ENCODE assay signal across 8 cellular contexts in genomic region chr9:37390759-37391158, GRCh38. TPM values are rescaled to one million over a fixed set of nuclear protein-coding genes. Genes with fewer than 3 reads are reported as not detected.
DNase-seq lines count a peak whose midpoint lies in the region; ATAC-seq and TF ChIP-seq lines count a peak whose summit lies in the region.

No MANE protein-coding gene starts in this region.

- H3K4me3 ChIP-seq in IMR-90 (ENCODE audit: insufficient read depth, low read depth, low read length) = no peak overlapping the region
- H3K4me3 ChIP-seq in brain microvascular endothelial cell (ENCODE audit: low read depth, low read length) = no peak overlapping the region
- H3K4me3 ChIP-seq in spleen = no peak overlapping the region
- no peak overlapping the region for H3K4me3 ChIP-seq in tibial nerve

- H3K9ac ChIP-seq in IMR-90 (ENCODE audit: low read depth, low read length) = no peak overlapping the region

- H4K91ac ChIP-seq in IMR-90 (ENCODE audit: insufficient read depth, low read depth, low read length) = no peak overlapping the region

- ATAC-seq in GM21786 (IDR thresholded peaks at IDR 0.05; ENCODE audit: unreplicated experiment) (peak; percentile 84), IMR-90 (ENCODE audit: low read depth) (no peak)

- H2AK5ac ChIP-seq in IMR-90 (ENCODE audit: low read depth, low read length) = no peak overlapping the region

- no peak overlapping the region for H4K8ac ChIP-seq in IMR-90 (ENCODE audit: low read depth in 2 of 2, low read length in 2 of 2)

- TF ChIP-seq EP300 in tibial nerve (IDR thresholded peaks at IDR 0.05) = no peak

- H3K9me3 ChIP-seq in IMR-90 (ENCODE audit: control insufficient read depth, insufficient read depth, low read length) = no peaks in the 10 kb centered on the region
- H3K9me3 ChIP-seq in spleen = no peaks in the 10 kb centered on the region
- H3K9me3 ChIP-seq in tibial nerve = no peaks in the 10 kb centered on the region

- TF ChIP-seq RAD21 in IMR-90 (IDR thresholded peaks at IDR 0.05; ENCODE audit: low read length) = peak; percentile 16; the same call in 1 of the 2 replicates

- no peak overlapping the region for H3K4me2 ChIP-seq in IMR-90 (ENCODE audit: low read depth, low read length)

- no peaks in the 10 kb centered on the region for H3K79me1 ChIP-seq in IMR-90 (ENCODE audit: low read depth in 1 of 2, low read length in 2 of 2)

- CTCF ChIA-PET in IMR-90 (lab: Yijun Ruan, JAX) = no interaction called here

- H3K4ac ChIP-seq in IMR-90 (ENCODE audit: low read depth, low read length) = no peak overlapping the region

- no peak overlapping the region for H2BK20ac ChIP-seq in IMR-90 (ENCODE audit: low read depth, low read length)

- no peak overlapping the region for H2AK9ac ChIP-seq in IMR-90 (replicated peaks; ENCODE audit: low read depth, low read length, poor library complexity)

- H3K36me3 ChIP-seq in IMR-90 (ENCODE audit: control insufficient read depth, insufficient read depth, low read length) (no peaks in the 10 kb centered on the region), brain microvascular endothelial cell (replicated peaks) (no peaks in the 10 kb centered on the region), spleen (no peaks in the 10 kb centered on the region), tibial nerve (no peaks in the 10 kb centered on the region)

- in situ Hi-C loops in IMR-90 (cut with MboI; ENCODE audit: low sequenced_read_pairs) = no loop called here
- in situ Hi-C loops in brain microvascular endothelial cell (cut with HindIII; ENCODE audit: low pct_ligation_motif_present, low sequenced_read_pairs) = no loop called here

- TF ChIP-seq POLR2A in IMR-90 (IDR thresholded peaks at IDR 0.05; ENCODE audit: low read depth, low read length) (no peak), spleen (IDR thresholded peaks at IDR 0.05) (no peak), tibial nerve (IDR thresholded peaks at IDR 0.05) (no peak)

- H3K27ac ChIP-seq in IMR-90 (ENCODE audit: insufficient read depth, low read length) (no peak overlapping the region), brain microvascular endothelial cell (no peak overlapping the region), spleen (no peak overlapping the region), tibial nerve (no peak overlapping the region)

- H3K14ac ChIP-seq in IMR-90 (replicated peaks; ENCODE audit: low read depth, low read length) = no peak overlapping the region

- H3K23ac ChIP-seq in IMR-90 (ENCODE audit: low read depth, low read length) = no peak overlapping the region

- no TSS peak for BruUV-seq in IMR-90 (replicated peaks; lab: Mats Ljungman, UMichigan)

- no peak overlapping the region for H3K56ac ChIP-seq in IMR-90 (ENCODE audit: extremely low read depth, insufficient read depth, low read length)

- H3K18ac ChIP-seq in IMR-90 (ENCODE audit: low read depth, low read length) = no peak overlapping the region

- H2AFZ ChIP-seq in IMR-90 (replicated peaks; ENCODE audit: low read length, poor library complexity) = no peak overlapping the region

- peak; percentile 14 for DNase-seq in activated T-cell treated with anti-CD3 and anti-CD28 coated beads for 1 hour (ENCODE audit: low read depth)
- no peak for DNase-seq in activated T-cell treated with anti-CD3 and anti-CD28 coated beads, Interleukin-2, amount 50 U/mL, for 1 hour
- DNase-seq in IMR-90 = no peak
- DNase-seq in brain microvascular endothelial cell = no peak
- no peak for DNase-seq in spleen
- DNase-seq in tibial nerve (ENCODE audit: low spot score in 2 of 2) = no peak
- no peak for DNase-seq in D341Med (ENCODE audit: low spot score)

- H4K20me1 ChIP-seq in IMR-90 (ENCODE audit: insufficient read depth, low read length) = no peaks in the 10 kb centered on the region

- TF ChIP-seq CTCF in IMR-90 (conservative IDR thresholded peaks at IDR 0.05; ENCODE audit: low read depth, low read length) (peak; percentile 26; the same call in 1 of the 2 replicates), brain microvascular endothelial cell (IDR thresholded peaks at IDR 0.05; ENCODE audit: low read depth, low read length, missing control alignments) (peak; percentile 59), spleen (IDR thresholded peaks at IDR 0.05 in 8 of 11, conservative IDR thresholded peaks at IDR 0.05 in 3 of 11) (peak in 9 of 11 experiments; percentile 20 to 62 (median 46)), tibial nerve (IDR thresholded peaks at IDR 0.05) (peak in 1 of 5 experiments; percentile 27)

- H3K4me1 ChIP-seq in IMR-90 (ENCODE audit: control insufficient read depth, insufficient read depth, low read length) = no peaks in the 10 kb centered on the region
- peaks cover 0 to 19% (median 6%) of the 10 kb centered on the region in 6 donors for H3K4me1 ChIP-seq in spleen
- H3K4me1 ChIP-seq in tibial nerve = no peaks in the 10 kb centered on the region

- no peak overlapping the region for H2BK120ac ChIP-seq in IMR-90 (ENCODE audit: low read depth, low read length)

- intact Hi-C loops in IMR-90 (cut with micrococcal nuclease) (no loop called here), spleen (cut with DNase I; ENCODE audit: low total_unique reads) (no loop called here)

- POLR2A ChIA-PET in IMR-90 (lab: Charles Lee; ENCODE audit: unreplicated experiment) = no interaction called here

- H3K27me3 ChIP-seq in IMR-90 (ENCODE audit: control insufficient read depth, insufficient read depth, low read length) = peaks cover 12% of the 10 kb centered on the region; the same call in 1 of the 2 replicates
- H3K27me3 ChIP-seq in brain microvascular endothelial cell (replicated peaks) = no peaks in the 10 kb centered on the region
- no peaks in the 10 kb centered on the region for H3K27me3 ChIP-seq in spleen (replicated peaks in 1 of 7)
- no peaks in the 10 kb centered on the region for H3K27me3 ChIP-seq in tibial nerve

- H2BK5ac ChIP-seq in IMR-90 (ENCODE audit: low read depth, low read length, poor library complexity, severe bottlenecking) = no peak overlapping the region

- no peaks in the 10 kb centered on the region for H3K9me1 ChIP-seq in IMR-90 (ENCODE audit: insufficient read depth, low read length)

- WGBS in IMR-90 (ENCODE audit: extremely low coverage in 2 of 2, insufficient read length in 1 of 2), 2 experiments = 15% methylated on average over 4 of the region's 7 CpGs; no CpG with 5 or more reads in 1 of the 2 experiments
- WGBS in spleen, 5 donors = 23 to 38% (median 29%) methylated on average over 7 of the region's 7 CpGs
- WGBS in tibial nerve, 2 donors = 40 to 48% methylated on average over 7 of the region's 7 CpGs

- H2BK15ac ChIP-seq in IMR-90 (ENCODE audit: low read depth, low read length) = no peak overlapping the region

- dilution Hi-C loops in IMR-90 (cut with HindIII; ENCODE audit: low sequenced_read_pairs, unreplicated experiment) = no loop called here

- no peak overlapping the region for H4K5ac ChIP-seq in IMR-90 (ENCODE audit: low read depth, low read length)

TF ChIP-seq in IMR-90, 13 proteins besides CTCF, POLR2A, EP300 and RAD21:
- TF ChIP-seq ELK1 (IDR thresholded peaks at IDR 0.05; ENCODE audit: borderline replicate concordance, low read depth, low read length) = no peak
- no peak for TF ChIP-seq NFE2L2 (IDR thresholded peaks at IDR 0.05; ENCODE audit: low read depth, low read length)
- TF ChIP-seq SMC3 (IDR thresholded peaks at IDR 0.05; ENCODE audit: low read depth, low read length) = 0 out of 2 replicates have a peak, but pooled peaks have one; percentile 16

RNA-seq across cellular contexts. Expression of gene GRHPR, which starts 31.7 kb away (rescaled TPM):
- 173 and 191 TPM in 2 replicates for total RNA-seq in IMR-90 (2012; rRNA removed)
- 182 and 198 TPM in 2 replicates for polyA plus RNA-seq in IMR-90 (2012; rRNA removed)
- polyA plus RNA-seq in IMR-90 (2012; cell fraction: cytosol; rRNA removed) = 283 and 302 TPM in 2 replicates
- 132 and 215 TPM in 2 replicates for polyA plus RNA-seq in IMR-90 (2012; cell fraction: nucleus; rRNA removed; ENCODE audit: low replicate concordance)
- total RNA-seq in spleen = 100 to 1,000 TPM in 1 of 7 donors, 10 to 100 TPM in 6; 54.3 to 114 (median 68.4) TPM
- 10 to 100 TPM; 44.9 to 61.9 (median 53.5) TPM for polyA plus RNA-seq in spleen
- 100 to 1,000 TPM; 175 to 250 (median 200) TPM for total RNA-seq in tibial nerve
